ENCODE assay signal across 28 cellular contexts in the genomic region with DNA sequence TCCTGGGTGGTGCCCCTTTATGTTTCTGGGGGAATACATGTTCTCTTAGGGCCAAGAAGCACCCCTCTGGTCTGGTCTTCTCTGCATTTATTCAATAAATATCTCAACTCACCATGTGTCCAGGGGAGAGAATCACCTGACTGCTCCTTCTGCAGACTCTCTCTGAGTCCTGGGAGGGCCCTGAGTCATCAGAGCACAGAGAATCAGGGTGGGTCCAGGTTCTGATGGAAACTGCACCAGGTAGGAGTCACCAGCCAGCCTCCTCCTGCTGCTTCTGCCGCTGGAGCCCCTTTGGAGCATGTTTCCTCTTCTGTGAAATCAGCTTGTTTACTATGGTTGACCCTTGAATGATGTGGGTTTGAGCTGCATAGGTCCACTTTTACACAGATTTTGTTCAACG.
DNase-seq lines count a peak whose midpoint lies in the region; ATAC-seq, FAIRE-seq and TF ChIP-seq lines count a peak whose summit lies in the region.
"Had no signal": no experiment of that assay in that cellular context is flagged by ENCODE, and none has a peak within 500 bp of the region (broad histone marks: within the 10 kb centered on the region; RNA-seq: fewer than 3 reads in every experiment).

No MANE protein-coding gene starts in this region.

- H3K4me1 ChIP-seq in vagina (peaks cover 32% of the 10 kb centered on the region), psoas muscle (no peaks in the 10 kb centered on the region)
- H3K4me1 ChIP-seq: A549, Caco-2, HAP-1 had no signal

- H3K4me1 Mint-ChIP-seq in activated naive CD4-positive, alpha-beta T cell treated with anti-CD3 and anti-CD28 coated beads, Interleukin-2, amount 10 ng/mL, durations not matched to agents 7 days and 5 days, result no peaks in the 10 kb centered on the region
- H3K4me1 Mint-ChIP-seq: B cell had no signal

- no peak overlapping the region for H3K4me3 Mint-ChIP-seq in activated naive CD4-positive, alpha-beta T cell treated with anti-CD3 and anti-CD28 coated beads, Interleukin-2, amount 10 ng/mL, durations not matched to agents 7 days and 5 days
- H3K4me3 Mint-ChIP-seq: B cell; CD8-positive, alpha-beta T cell had no signal

- DNase-seq in HTR-8/SVneo (ENCODE audit: insufficient read length, low spot score), result no peak
- DNase-seq in RWPE1 (ENCODE audit: low spot score), result peak; percentile 38
- DNase-seq in epithelial cell of prostate (ENCODE audit: low read depth, low spot score), result peak; percentile 27
- peak; percentile 22 to 67 for DNase-seq in vagina (ENCODE audit: extremely low spot score in 2 of 2)
- no peak for DNase-seq in cerebellar nuclear complex (lab: John Stamatoyannopoulos, UW)
- no peak for DNase-seq in psoas muscle
- no peak for DNase-seq in activated naive CD4-positive, alpha-beta T cell treated with anti-CD3 and anti-CD28 coated beads, Interleukin-2, amount 10 ng/mL, durations not matched to agents 7 days and 5 days
- DNase-seq: Caco-2; CD8-positive, alpha-beta T cell; GOT3; Karpas-422; MV-4-11; NCI-H1105 treated with DMSO at 0.1 percent for 48 hours; NCI-H146; NCI-H1930; NCI-H2107; NCI-H446 treated with DMSO at 0.1 percent for 48 hours; NCI-H526; NCI-H82; NK-92 treated with Interleukin-12 subunit alpha and Interleukin-12 subunit beta, amount 100 ng/mL, for 24 hours; SIG-M5 had no signal

- 70 to 87% (median 85%) methylated on average over 2 of the region's 2 CpGs for WGBS in psoas muscle, 3 donors

- no peaks in the 10 kb centered on the region for H3K36me3 Mint-ChIP-seq in activated naive CD4-positive, alpha-beta T cell treated with anti-CD3 and anti-CD28 coated beads, Interleukin-2, amount 10 ng/mL, durations not matched to agents 7 days and 5 days

- H3K27ac Mint-ChIP-seq in activated naive CD4-positive, alpha-beta T cell treated with anti-CD3 and anti-CD28 coated beads, Interleukin-2, amount 10 ng/mL, durations not matched to agents 7 days and 5 days, result no peak overlapping the region
- H3K27ac Mint-ChIP-seq: B cell; CD8-positive, alpha-beta T cell had no signal

- intact Hi-C loops in vagina (cut with DNase I) (no loop called here), psoas muscle (cut with DNase I) (no loop called here)

- H3K27me3 Mint-ChIP-seq in activated naive CD4-positive, alpha-beta T cell treated with anti-CD3 and anti-CD28 coated beads, Interleukin-2, amount 10 ng/mL, durations not matched to agents 7 days and 5 days, result peaks cover 4% of the 10 kb centered on the region
- H3K27me3 Mint-ChIP-seq: B cell had no signal

- no peak for TF ChIP-seq CTCF in RWPE1 (conservative IDR thresholded peaks at IDR 0.05; ENCODE audit: low read depth)
- TF ChIP-seq CTCF in vagina (IDR thresholded peaks at IDR 0.05), result no peak
- no peak for TF ChIP-seq CTCF in psoas muscle (IDR thresholded peaks at IDR 0.05)

- CTCF ChIA-PET in RWPE1 (lab: Yijun Ruan, JAX), result no interaction called here
- CTCF ChIA-PET in activated naive CD4-positive, alpha-beta T cell treated with anti-CD3 and anti-CD28 coated beads, Interleukin-2, amount 10 ng/mL, durations not matched to agents 7 days and 5 days (lab: Charles Lee), result interaction anchor here (1.0 kb wide), 1 partner anchor 80 kb away, joined by 3 read pairs; no protein-coding TSS in a partner anchor

- no peaks in the 10 kb centered on the region for H3K36me3 ChIP-seq in vagina
- H3K36me3 ChIP-seq in psoas muscle (ENCODE audit: insufficient read depth in 1 of 2, low read depth in 1 of 2), result no peaks in the 10 kb centered on the region
- H3K36me3 ChIP-seq: HAP-1 had no signal

- POLR2A ChIA-PET in RWPE1 (lab: Yijun Ruan, JAX; ENCODE audit: low non-redundant PET), result interaction anchor here (0.6 kb wide), 1 partner anchor 880 kb away, joined by 3 read pairs; no protein-coding TSS in a partner anchor

- H3K4me3 ChIP-seq in vagina (no peak overlapping the region), psoas muscle (no peak overlapping the region)
- H3K4me3 ChIP-seq: A549, HAP-1, SK-N-MC had no signal

- H3K27me3 ChIP-seq in vagina (no peaks in the 10 kb centered on the region), psoas muscle (ENCODE audit: insufficient read depth in 3 of 3, low read length in 2 of 3) (no peaks in the 10 kb centered on the region)

- TF ChIP-seq POLR2A in vagina (IDR thresholded peaks at IDR 0.05), result no peak

- no peak for ATAC-seq in psoas muscle
- ATAC-seq: A549; CD8-positive, alpha-beta T cell; Panc1 had no signal

- H3K27ac ChIP-seq in RWPE1, result no peak overlapping the region
- no peak overlapping the region for H3K27ac ChIP-seq in epithelial cell of prostate
- no peak overlapping the region for H3K27ac ChIP-seq in vagina
- no peak overlapping the region for H3K27ac ChIP-seq in psoas muscle
- H3K27ac ChIP-seq: A549, C4-2B, SK-N-MC had no signal

- H3K9me3 Mint-ChIP-seq in activated naive CD4-positive, alpha-beta T cell treated with anti-CD3 and anti-CD28 coated beads, Interleukin-2, amount 10 ng/mL, durations not matched to agents 7 days and 5 days, result peaks cover 3% of the 10 kb centered on the region

- peak; percentile 79 for FAIRE-seq in HTR-8/SVneo (lab: Jason Lieb, UNC)
- FAIRE-seq: A549, G401.6 had no signal

- H3K9me3 ChIP-seq in vagina, result no peaks in the 10 kb centered on the region
- H3K9me3 ChIP-seq in psoas muscle, result no peaks in the 10 kb centered on the region
- H3K9me3 ChIP-seq: A549, Caco-2, HAP-1 had no signal

Comparison
In these comparisons a context has a peak if more than half of its experiments do, and no peak if none do; other contexts are left out.
1. DNase-seq: peak in RWPE1 (single experiment), epithelial cell of prostate (single experiment) and vagina (2 of 2); none in HTR-8/SVneo (single experiment), cerebellar nuclear complex (0 of 2), psoas muscle (0 of 2) and activated naive CD4-positive, alpha-beta T cell treated with anti-CD3 and anti-CD28 coated beads, Interleukin-2, amount 10 ng/mL, durations not matched to agents 7 days and 5 days (single experiment).